ENCODE assay signal across 11 cellular contexts in the genomic region with DNA sequence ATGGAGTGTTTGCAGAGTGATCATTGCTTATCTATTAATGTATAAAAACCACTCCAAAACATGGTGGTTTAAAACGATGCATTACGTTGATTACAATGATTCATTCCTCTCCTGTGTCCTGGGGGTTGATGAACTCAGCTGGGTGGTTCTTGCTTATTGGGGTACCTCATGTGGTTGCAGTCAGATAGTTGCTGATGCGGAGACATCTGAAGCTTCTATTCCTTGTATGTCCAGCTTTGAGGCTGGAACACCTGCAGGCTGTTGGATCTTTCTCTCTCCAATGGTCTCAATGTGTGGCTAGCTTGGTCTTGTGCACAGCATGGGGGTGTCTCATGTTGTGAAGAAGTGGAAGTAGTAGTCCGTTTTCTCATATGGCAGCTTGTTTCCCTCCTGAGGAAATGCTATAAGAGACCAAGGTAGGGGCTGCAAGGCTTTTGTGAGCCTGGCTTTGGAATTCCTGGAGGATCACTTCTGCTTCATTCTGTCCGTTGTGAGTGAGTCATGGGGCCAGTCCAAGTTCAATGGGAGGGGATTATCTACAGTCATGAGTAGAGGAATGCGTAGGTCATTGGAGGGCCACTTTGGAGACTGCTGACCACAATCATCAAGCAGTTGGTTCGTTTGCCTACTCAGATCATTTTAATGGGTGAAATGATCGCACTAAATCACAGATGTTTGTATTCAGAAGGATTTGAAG.
DNase-seq lines count a peak whose midpoint lies in the region; ATAC-seq and TF ChIP-seq lines count a peak whose summit lies in the region.
"Had no signal": no experiment of that assay in that cellular context is flagged by ENCODE, and none has a peak within 500 bp of the region (broad histone marks: within the 10 kb centered on the region; RNA-seq: fewer than 3 reads in every experiment).

No MANE protein-coding gene starts in this region.

- WGBS in adrenal gland, 4 donors: 57 to 67% (median 64%) methylated on average over 8 of the region's 8 CpGs
- WGBS in esophagus squamous epithelium, 2 donors: 47 to 66% methylated on average over 6 to 8 of the region's 8 CpGs

- H3K27me3 Mint-ChIP-seq in MCF 10A (ENCODE audit: insufficient read depth, unreplicated experiment) (no peaks in the 10 kb centered on the region), natural killer cell (ENCODE audit: low read depth in 2 of 2) (no peaks in the 10 kb centered on the region)
- H3K27me3 Mint-ChIP-seq: activated B cell treated with CpG ODN at 0.5 μM for 24 hours had no signal

- no peaks in the 10 kb centered on the region for H3K9me3 Mint-ChIP-seq in MCF 10A (ENCODE audit: unreplicated experiment)
- peaks cover 0 to 8% of the 10 kb centered on the region in 2 donors for H3K9me3 Mint-ChIP-seq in natural killer cell
- H3K9me3 Mint-ChIP-seq: activated B cell treated with CpG ODN at 0.5 μM for 24 hours had no signal

- POLR2A ChIA-PET in MCF 10A (lab: Yijun Ruan, JAX): interaction anchor here (0.8 to 1.3 kb wide), 5 partner anchors 8 to 52 kb away, joined by 3 to 4 read pairs (median 3); no protein-coding TSS in a partner anchor

- ATAC-seq in natural killer cell (no peak), HG02759 (IDR thresholded peaks at IDR 0.05; ENCODE audit: unreplicated experiment) (no peak)

- intact Hi-C loops in MCF 10A (cut with micrococcal nuclease) (loop anchor here (5.0 kb wide), 1 partner anchor 261 kb away; no protein-coding TSS in a partner anchor), breast epithelium (cut with DNase I; ENCODE audit: low total_unique reads) (no loop called here), adrenal gland (cut with DNase I) (no loop called here), esophagus squamous epithelium (cut with DNase I) (no loop called here), natural killer cell (cut with micrococcal nuclease) (no loop called here)

- H3K36me3 Mint-ChIP-seq in MCF 10A (ENCODE audit: insufficient read depth, unreplicated experiment): no peaks in the 10 kb centered on the region
- H3K36me3 Mint-ChIP-seq in natural killer cell: no peaks in the 10 kb centered on the region

- H3K4me1 Mint-ChIP-seq in MCF 10A (ENCODE audit: insufficient read depth, unreplicated experiment): peaks cover 33% of the 10 kb centered on the region
- no peaks in the 10 kb centered on the region for H3K4me1 Mint-ChIP-seq in natural killer cell
- H3K4me1 Mint-ChIP-seq: activated B cell treated with CpG ODN at 0.5 μM for 24 hours had no signal

- DNase-seq in MCF 10A (ENCODE audit: unreplicated experiment): peak; percentile 84
- no peak for DNase-seq in breast epithelium (ENCODE audit: low spot score in 2 of 2)
- DNase-seq in adrenal gland: peak in 4 of 7 donors; percentile 18 to 54 (median 24)
- DNase-seq in iPS-NIHi11 (ENCODE audit: low spot score): peak; percentile 7
- no peak for DNase-seq in esophagus squamous epithelium (lab: John Stamatoyannopoulos, UW)
- no peak for DNase-seq in NCI-H345 treated with DMSO at 0.1 percent for 48 hours (lab: John Stamatoyannopoulos, UW; ENCODE audit: unreplicated experiment)
- no peak for DNase-seq in natural killer cell
- DNase-seq: activated B cell treated with CpG ODN at 0.5 μM for 24 hours; NCI-H524; stimulated activated CD4-positive, alpha-beta T cell treated with anti-CD3 and anti-CD28 coated beads, Interleukin-4, amount 100 ng/mL, for 4 hours had no signal

- TF ChIP-seq POLR2A in breast epithelium (IDR thresholded peaks at IDR 0.05): no peak
- no peak for TF ChIP-seq POLR2A in adrenal gland (IDR thresholded peaks at IDR 0.05)
- no peak for TF ChIP-seq POLR2A in esophagus squamous epithelium (IDR thresholded peaks at IDR 0.05)

- H3K27ac Mint-ChIP-seq in MCF 10A (ENCODE audit: low read depth, unreplicated experiment) (no peak overlapping the region), natural killer cell (no peak overlapping the region)
- H3K27ac Mint-ChIP-seq: activated B cell treated with CpG ODN at 0.5 μM for 24 hours had no signal

- no peaks in the 10 kb centered on the region for H3K36me3 ChIP-seq in breast epithelium
- H3K36me3 ChIP-seq in adrenal gland (replicated peaks in 1 of 2): no peaks in the 10 kb centered on the region
- H3K36me3 ChIP-seq in esophagus squamous epithelium: no peaks in the 10 kb centered on the region

- CTCF ChIA-PET in MCF 10A (lab: Yijun Ruan, JAX): interaction anchor here (0.9 kb wide), 1 partner anchor 8 kb away, joined by 3 read pairs; no protein-coding TSS in a partner anchor

- H3K4me1 ChIP-seq in breast epithelium (no peaks in the 10 kb centered on the region), adrenal gland (replicated peaks in 1 of 2) (no peaks in the 10 kb centered on the region), esophagus squamous epithelium (peaks cover 0 to 37% (median 13%) of the 10 kb centered on the region in 3 donors)

- no peaks in the 10 kb centered on the region for H3K27me3 ChIP-seq in breast epithelium
- no peaks in the 10 kb centered on the region for H3K27me3 ChIP-seq in adrenal gland
- no peaks in the 10 kb centered on the region for H3K27me3 ChIP-seq in esophagus squamous epithelium

- TF ChIP-seq CTCF in MCF 10A (IDR thresholded peaks at IDR 0.05; ENCODE audit: unreplicated experiment) (no peak), breast epithelium (IDR thresholded peaks at IDR 0.05) (no peak), adrenal gland (IDR thresholded peaks at IDR 0.05) (no peak), esophagus squamous epithelium (IDR thresholded peaks at IDR 0.05) (no peak), natural killer cell (IDR thresholded peaks at IDR 0.05) (no peak)

- H3K4me3 ChIP-seq in breast epithelium: no peak overlapping the region
- no peak overlapping the region for H3K4me3 ChIP-seq in adrenal gland
- H3K4me3 ChIP-seq in esophagus squamous epithelium: no peak overlapping the region

- H3K9me3 ChIP-seq in breast epithelium (no peaks in the 10 kb centered on the region), adrenal gland (replicated peaks in 1 of 3) (no peaks in the 10 kb centered on the region), esophagus squamous epithelium (no peaks in the 10 kb centered on the region)

- no TSS peak for BruUV-seq in MCF 10A (replicated peaks; lab: Mats Ljungman, UMichigan)

- H3K27ac ChIP-seq in breast epithelium: no peak overlapping the region
- H3K27ac ChIP-seq in adrenal gland: no peak overlapping the region
- no peak overlapping the region for H3K27ac ChIP-seq in esophagus squamous epithelium

- H3K4me3 Mint-ChIP-seq in MCF 10A (ENCODE audit: unreplicated experiment): no peak overlapping the region
- no peak overlapping the region for H3K4me3 Mint-ChIP-seq in natural killer cell
- H3K4me3 Mint-ChIP-seq: activated B cell treated with CpG ODN at 0.5 μM for 24 hours had no signal

Comparison
In these comparisons a context has a peak if more than half of its experiments do, and no peak if none do; other contexts are left out.
1. DNase-seq: peak in MCF 10A (single experiment), adrenal gland (4 of 7) and iPS-NIHi11 (single experiment); none in breast epithelium (0 of 2), esophagus squamous epithelium (single experiment), NCI-H345 treated with DMSO at 0.1 percent for 48 hours (single experiment) and natural killer cell (single experiment).